In the genomic region with DNA sequence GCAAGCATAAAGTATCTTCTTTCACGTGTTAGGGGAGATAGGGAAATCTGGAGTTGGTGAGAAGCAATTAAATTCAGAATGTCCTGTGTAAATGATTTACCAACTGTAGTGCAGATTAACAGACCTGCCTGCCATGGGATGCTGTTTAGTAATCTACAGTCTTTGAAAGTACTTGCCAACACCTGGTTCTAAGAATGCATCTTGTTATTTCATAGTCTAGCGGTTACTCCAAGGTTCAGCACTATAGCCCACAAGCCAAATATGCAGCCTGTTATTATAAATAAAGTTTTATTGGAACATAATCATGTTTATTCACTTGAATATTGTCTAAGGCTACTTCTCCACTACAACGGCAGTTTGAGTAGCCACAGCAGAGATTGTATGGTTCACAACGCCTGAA, we compare ENCODE assay signal across 20 cellular contexts.
A peak's percentile ranks its signal among the peaks of the same experiment; 100 is the strongest.
DNase-seq lines count a peak whose midpoint lies in the region; ATAC-seq, FAIRE-seq and TF ChIP-seq lines count a peak whose summit lies in the region.
"Had no signal": no experiment of that assay in that cellular context is flagged by ENCODE, and none has a peak within 500 bp of the region (broad histone marks: within the 10 kb centered on the region; RNA-seq: fewer than 3 reads in every experiment).

No MANE protein-coding gene starts in this region.

- H3K4ac ChIP-seq in mesenchymal stem cell (ENCODE audit: low read depth in 1 of 2, low read length in 2 of 2) = no peak overlapping the region

- H2BK120ac ChIP-seq in mesenchymal stem cell (ENCODE audit: low read depth, low read length) = no peak overlapping the region

- H3K9me3 ChIP-seq in mesenchymal stem cell (ENCODE audit: control insufficient read depth, low read length) = no peaks in the 10 kb centered on the region
- H3K9me3 ChIP-seq: BE2C had no signal

- no peak for ATAC-seq in GM18505 (IDR thresholded peaks at IDR 0.05; ENCODE audit: unreplicated experiment)
- no peak for ATAC-seq in stimulated activated naive CD8-positive, alpha-beta T cell treated with anti-CD3 and anti-CD28 coated beads, Interleukin-15, amount 100 ng/mL, for 72 hours
- ATAC-seq: SK-N-SH treated with all-trans-retinoic acid at 6 μM for 48 hours had no signal

- H3K18ac ChIP-seq in mesenchymal stem cell (ENCODE audit: low read depth in 1 of 2, low read length in 2 of 2) = no peak overlapping the region

- H3K79me1 ChIP-seq in mesenchymal stem cell (replicated peaks; ENCODE audit: low read length, poor library complexity, severe bottlenecking) = no peaks in the 10 kb centered on the region

- in situ Hi-C loops in ACHN (cut with HindIII; ENCODE audit: low pct_ligation_motif_present, low pct_unique_long_range_greater_than_20kb, low sequenced_read_pairs) = no loop called here

- WGBS in mesenchymal stem cell = 98% methylated on average over 3 of the region's 4 CpGs

- no peak overlapping the region for H3K4me3 ChIP-seq in mesenchymal stem cell (ENCODE audit: insufficient read depth in 1 of 2, low read depth in 1 of 2, low read length in 2 of 2)

- H3K23ac ChIP-seq in mesenchymal stem cell (ENCODE audit: low read length in 2 of 2) = no peak overlapping the region

- H3K27ac Mint-ChIP-seq in stimulated activated naive CD8-positive, alpha-beta T cell treated with anti-CD3 and anti-CD28 coated beads, Interleukin-15, amount 100 ng/mL, for 72 hours = no peak overlapping the region
- H3K27ac Mint-ChIP-seq in progenitor cell of endocrine pancreas = no peak overlapping the region
- H3K27ac Mint-ChIP-seq: CD4-positive, CD25-positive, alpha-beta regulatory T cell; IgD-negative memory B cell had no signal

- no peak overlapping the region for H3K4me3 Mint-ChIP-seq in stimulated activated naive CD8-positive, alpha-beta T cell treated with anti-CD3 and anti-CD28 coated beads, Interleukin-15, amount 100 ng/mL, for 72 hours
- H3K4me3 Mint-ChIP-seq in progenitor cell of endocrine pancreas (ENCODE audit: low read depth) = no peak overlapping the region
- H3K4me3 Mint-ChIP-seq: CD4-positive, CD25-positive, alpha-beta regulatory T cell; IgD-negative memory B cell had no signal

- no peak for TF ChIP-seq CTCF in progenitor cell of endocrine pancreas (IDR thresholded peaks at IDR 0.05; ENCODE audit: unreplicated experiment)

- no peaks in the 10 kb centered on the region for H3K4me1 Mint-ChIP-seq in stimulated activated naive CD8-positive, alpha-beta T cell treated with anti-CD3 and anti-CD28 coated beads, Interleukin-15, amount 100 ng/mL, for 72 hours
- H3K4me1 Mint-ChIP-seq in progenitor cell of endocrine pancreas (ENCODE audit: low read depth) = peaks cover 7% of the 10 kb centered on the region
- H3K4me1 Mint-ChIP-seq: CD4-positive, CD25-positive, alpha-beta regulatory T cell; IgD-negative memory B cell had no signal

- H2BK12ac ChIP-seq in mesenchymal stem cell (ENCODE audit: low read length in 2 of 2) = no peak overlapping the region

- no peaks in the 10 kb centered on the region for H3K9me3 Mint-ChIP-seq in stimulated activated naive CD8-positive, alpha-beta T cell treated with anti-CD3 and anti-CD28 coated beads, Interleukin-15, amount 100 ng/mL, for 72 hours
- peaks cover 7% of the 10 kb centered on the region for H3K9me3 Mint-ChIP-seq in progenitor cell of endocrine pancreas (ENCODE audit: low read depth)
- H3K9me3 Mint-ChIP-seq: CD4-positive, CD25-positive, alpha-beta regulatory T cell; IgD-negative memory B cell had no signal

- H3K4me1 ChIP-seq in mesenchymal stem cell (ENCODE audit: control insufficient read depth, insufficient read depth, low read depth, low read length) = no peaks in the 10 kb centered on the region
- H3K4me1 ChIP-seq: BE2C had no signal

- H2BK15ac ChIP-seq in mesenchymal stem cell (ENCODE audit: low read depth, poor library complexity, severe bottlenecking) = no peak overlapping the region

- H3K27ac ChIP-seq in mesenchymal stem cell (ENCODE audit: low read length, poor library complexity, severe bottlenecking) = peak overlapping the region; percentile 9
- H3K27ac ChIP-seq: 22Rv1 had no signal

- H3K27me3 ChIP-seq in mesenchymal stem cell (ENCODE audit: control insufficient read depth in 1 of 2, insufficient read depth in 1 of 2, low read length in 2 of 2) = no peaks in the 10 kb centered on the region
- H3K27me3 ChIP-seq: BE2C had no signal

- peak; percentile 27 for FAIRE-seq in RCC 7860 (lab: Jason Lieb, UNC)
- FAIRE-seq in GM19239 (lab: Jason Lieb, UNC) = no peak
- FAIRE-seq: GM12892 had no signal

- TF ChIP-seq POLR2A in GM18505 (IDR thresholded peaks at IDR 0.05; ENCODE audit: borderline replicate concordance, extremely low read depth, insufficient read depth, insufficient read length) = no peak

- no peak overlapping the region for H2BK5ac ChIP-seq in mesenchymal stem cell (ENCODE audit: low read depth, low read length, poor library complexity, severe bottlenecking)

- no peak overlapping the region for H2AFZ ChIP-seq in mesenchymal stem cell (ENCODE audit: low read depth, low read length)

- no peak overlapping the region for H4K8ac ChIP-seq in mesenchymal stem cell (ENCODE audit: low read length)

- DNase-seq in ACHN (peak; percentile 43), RCC 7860 (ENCODE audit: low spot score) (no peak), kidney glomerular epithelial cell (lab: John Stamatoyannopoulos, UW) (peak; percentile 41), mesenchymal stem cell (no peak), GM19239 (ENCODE audit: insufficient read length, low spot score) (no peak), progenitor cell of endocrine pancreas (ENCODE audit: low spot score, unreplicated experiment) (no peak)
- no peak for DNase-seq in stimulated activated naive CD8-positive, alpha-beta T cell treated with anti-CD3 and anti-CD28 coated beads, Interleukin-15, amount 100 ng/mL, for 72 hours
- DNase-seq: BE2C; CD4-positive, CD25-positive, alpha-beta regulatory T cell; COR-L47; MM.1S; NCI-H1105; NCI-H1694; RPMI8226; SIG-M5 had no signal

- H3K27me3 Mint-ChIP-seq in stimulated activated naive CD8-positive, alpha-beta T cell treated with anti-CD3 and anti-CD28 coated beads, Interleukin-15, amount 100 ng/mL, for 72 hours = peaks cover 9% of the 10 kb centered on the region
- H3K27me3 Mint-ChIP-seq in progenitor cell of endocrine pancreas = no peaks in the 10 kb centered on the region

- H3K14ac ChIP-seq in mesenchymal stem cell (ENCODE audit: low read length in 2 of 2) = no peak overlapping the region

- no peak overlapping the region for H2AK5ac ChIP-seq in mesenchymal stem cell (ENCODE audit: low read length, severe bottlenecking)

- no peak overlapping the region for H3K4me2 ChIP-seq in mesenchymal stem cell (ENCODE audit: low read length, poor library complexity, severe bottlenecking)

- H3K36me3 ChIP-seq in mesenchymal stem cell (ENCODE audit: control insufficient read depth in 1 of 2, insufficient read depth in 2 of 2, low read depth in 1 of 2, low read length in 2 of 2) = no peaks in the 10 kb centered on the region
- H3K36me3 ChIP-seq: BE2C had no signal

- no peak overlapping the region for H3K9ac ChIP-seq in mesenchymal stem cell (ENCODE audit: low read length)

- no peaks in the 10 kb centered on the region for H3K36me3 Mint-ChIP-seq in progenitor cell of endocrine pancreas (ENCODE audit: insufficient read depth)
- H3K36me3 Mint-ChIP-seq: CD4-positive, CD25-positive, alpha-beta regulatory T cell; IgD-negative memory B cell had no signal

- no peak overlapping the region for H4K91ac ChIP-seq in mesenchymal stem cell (ENCODE audit: low read length)

Comparison
In these comparisons a context has a peak if more than half of its experiments do, and no peak if none do; other contexts are left out.
1. DNase-seq: peak in ACHN (single experiment) and kidney glomerular epithelial cell (single experiment); none in RCC 7860 (single experiment), mesenchymal stem cell (single experiment), stimulated activated naive CD8-positive, alpha-beta T cell treated with anti-CD3 and anti-CD28 coated beads, Interleukin-15, amount 100 ng/mL, for 72 hours (0 of 2), GM19239 (single experiment) and progenitor cell of endocrine pancreas (single experiment).